Comparison of ENCODE assay signal across 12 cellular contexts in the genomic region with DNA sequence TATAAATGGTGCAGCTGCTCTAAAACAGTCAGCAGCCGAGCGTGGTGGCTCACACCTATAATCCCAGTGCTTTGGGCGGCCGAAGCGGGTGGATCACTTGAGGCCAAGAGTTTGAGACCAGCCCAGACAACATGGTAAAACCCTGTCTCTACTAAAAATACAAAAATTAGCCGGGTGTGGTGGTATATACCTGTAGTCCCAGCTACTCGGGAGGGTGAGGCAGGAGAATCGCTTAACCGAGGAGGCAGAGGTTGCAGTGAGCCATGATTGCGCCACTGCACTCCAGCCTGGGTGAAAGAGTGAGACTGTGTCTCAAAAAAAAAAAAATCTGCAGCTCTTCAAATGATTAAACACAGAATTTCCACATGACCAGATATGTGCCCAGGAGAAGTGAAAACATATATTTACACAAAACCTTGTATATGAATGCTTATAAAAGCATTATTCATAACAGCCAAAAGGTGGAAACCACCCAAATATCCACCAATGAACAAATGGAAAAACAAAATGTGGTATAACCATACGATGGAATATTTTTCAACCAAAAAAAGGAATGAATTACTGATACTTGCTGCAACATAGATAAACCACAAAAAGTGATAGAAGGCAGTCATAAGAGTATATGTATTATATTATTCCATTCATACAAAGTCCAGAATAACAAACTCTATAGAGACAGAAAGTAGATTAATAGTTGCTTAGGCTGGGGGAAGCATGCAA. TPM values are rescaled to one million over a fixed set of nuclear protein-coding genes. Genes with fewer than 3 reads are reported as not detected.
A peak's percentile ranks its signal among the peaks of the same experiment; 100 is the strongest.
DNase-seq lines count a peak whose midpoint lies in the region; ATAC-seq and TF ChIP-seq lines count a peak whose summit lies in the region.
"Had no signal": no experiment of that assay in that cellular context is flagged by ENCODE, and none has a peak within 500 bp of the region (broad histone marks: within the 10 kb centered on the region; RNA-seq: fewer than 3 reads in every experiment).

No MANE protein-coding gene starts in this region.

- H3K4me3 ChIP-seq in GM12864 (ENCODE audit: low read depth, low read length), result peak overlapping the region; percentile 45
- H3K4me3 ChIP-seq in aorta (ENCODE audit: low read length in 2 of 2), result no peak overlapping the region
- H3K4me3 ChIP-seq in mesendoderm (ENCODE audit: low read length), result no peak overlapping the region
- H3K4me3 ChIP-seq: adrenal gland had no signal

- H3K23ac ChIP-seq in mesendoderm (ENCODE audit: low read length), result no peak overlapping the region

- H3K27me3 ChIP-seq in aorta (ENCODE audit: control insufficient read depth in 1 of 2, insufficient read depth in 2 of 2, low read length in 1 of 2), result no peaks in the 10 kb centered on the region
- H3K27me3 ChIP-seq in mesendoderm (ENCODE audit: insufficient read depth, low read length, poor library complexity), result no peaks in the 10 kb centered on the region
- H3K27me3 ChIP-seq: adrenal gland had no signal

- H3K27ac ChIP-seq in aorta (ENCODE audit: low read depth in 1 of 2, low read length in 2 of 2), result no peak overlapping the region
- no peak overlapping the region for H3K27ac ChIP-seq in mesendoderm (ENCODE audit: low read depth, low read length)

- WGBS in aorta, 2 donors, result 93 to 95% methylated on average over 11 of the region's 11 CpGs
- no CpG with 5 or more reads among the region's 11 CpGs for WGBS in mesendoderm (ENCODE audit: extremely low coverage, insufficient coverage, low lambda C conversion rate)

- peaks cover 2% of the 10 kb centered on the region for H3K79me1 ChIP-seq in mesendoderm (ENCODE audit: low read length)

- peaks cover under 1% of the 10 kb centered on the region for H3K9me3 Mint-ChIP-seq in T-helper 2 cell treated with Interferon-gamma antibody and Interleukin-4, amounts not matched to agents 5 μg/mL and 100 μg/mL, for 36 hours

- intact Hi-C loops in aorta (cut with DNase I), result no loop called here
- intact Hi-C loops in Right ventricle myocardium inferior (cut with DNase I), result no loop called here

- H3K27me3 Mint-ChIP-seq in T-helper 2 cell treated with Interferon-gamma antibody and Interleukin-4, amounts not matched to agents 5 μg/mL and 100 μg/mL, for 36 hours (ENCODE audit: low read depth), result no peaks in the 10 kb centered on the region

- no peak for DNase-seq in GM12864 (ENCODE audit: low read depth)
- DNase-seq in activated T-helper 9 cell treated with anti-CD3 and anti-CD28 coated beads, Interleukin-2, amount 50 U/mL, for 16 hours (ENCODE audit: low read depth), result peak; percentile 24
- DNase-seq in aorta, result no peak
- DNase-seq in Right ventricle myocardium inferior (ENCODE audit: missing footprints), result no peak
- DNase-seq in T-helper 2 cell treated with Interferon-gamma antibody and Interleukin-4, amounts not matched to agents 5 μg/mL and 100 μg/mL, for 36 hours (ENCODE audit: low spot score), result no peak
- DNase-seq in mesendoderm, result no peak
- DNase-seq: erythroblast, KBM-7, SW 1271 had no signal

- H3K27ac Mint-ChIP-seq in T-helper 2 cell treated with Interferon-gamma antibody and Interleukin-4, amounts not matched to agents 5 μg/mL and 100 μg/mL, for 36 hours, result no peak overlapping the region

- no peak overlapping the region for H3K9ac ChIP-seq in mesendoderm (ENCODE audit: low read length)

- peaks cover 5% of the 10 kb centered on the region for H3K79me2 ChIP-seq in mesendoderm (ENCODE audit: control insufficient read depth, insufficient read depth, low read length)

- ATAC-seq in GM18909 (IDR thresholded peaks at IDR 0.05; ENCODE audit: poor library complexity, unreplicated experiment) (peak; percentile 48), HG03066 (IDR thresholded peaks at IDR 0.05; ENCODE audit: low read depth, unreplicated experiment) (peak; percentile 46), aorta (ENCODE audit: low FRiP score) (no peak), Right ventricle myocardium inferior (no peak)

- no peak overlapping the region for H2BK120ac ChIP-seq in mesendoderm (ENCODE audit: low read depth, low read length)

- no peak overlapping the region for H2BK5ac ChIP-seq in mesendoderm (ENCODE audit: low read length)

- no peak for TF ChIP-seq CTCF in GM12864 (IDR thresholded peaks at IDR 0.05; ENCODE audit: low read depth, low read length, missing control alignments)

- peaks cover 43% of the 10 kb centered on the region for H3K36me3 Mint-ChIP-seq in T-helper 2 cell treated with Interferon-gamma antibody and Interleukin-4, amounts not matched to agents 5 μg/mL and 100 μg/mL, for 36 hours (ENCODE audit: low read depth)

- no peak overlapping the region for H3K4me2 ChIP-seq in mesendoderm (ENCODE audit: low read length)

- no peak overlapping the region for H2AK5ac ChIP-seq in mesendoderm (ENCODE audit: low read length)

- no peak overlapping the region for H3K4ac ChIP-seq in mesendoderm (ENCODE audit: low read depth, low read length)

- H3K4me1 ChIP-seq in aorta (ENCODE audit: control insufficient read depth in 1 of 2, insufficient read depth in 2 of 2, low read length in 2 of 2) (no peaks in the 10 kb centered on the region), mesendoderm (ENCODE audit: control insufficient read depth, low read depth, low read length) (no peaks in the 10 kb centered on the region)

- no peak overlapping the region for H3K4me3 Mint-ChIP-seq in T-helper 2 cell treated with Interferon-gamma antibody and Interleukin-4, amounts not matched to agents 5 μg/mL and 100 μg/mL, for 36 hours

- peaks cover 2% of the 10 kb centered on the region for H3K9me3 ChIP-seq in aorta (ENCODE audit: control insufficient read depth, low read length)
- H3K9me3 ChIP-seq: adrenal gland had no signal

- no peak overlapping the region for H3K18ac ChIP-seq in mesendoderm (ENCODE audit: low read length)

- no peak overlapping the region for H4K5ac ChIP-seq in mesendoderm (ENCODE audit: low read length)

- no peak overlapping the region for H4K8ac ChIP-seq in mesendoderm (ENCODE audit: low read depth, low read length)

- no peak overlapping the region for H3K56ac ChIP-seq in mesendoderm (ENCODE audit: low read length)

- H3K4me1 Mint-ChIP-seq in T-helper 2 cell treated with Interferon-gamma antibody and Interleukin-4, amounts not matched to agents 5 μg/mL and 100 μg/mL, for 36 hours (ENCODE audit: low read depth), result peaks cover 9% of the 10 kb centered on the region

- H3K36me3 ChIP-seq in aorta (ENCODE audit: control insufficient read depth in 1 of 2, insufficient read depth in 2 of 2, low read length in 1 of 2) (no peaks in the 10 kb centered on the region), mesendoderm (ENCODE audit: control insufficient read depth, insufficient read depth, low read length) (no peaks in the 10 kb centered on the region)
- H3K36me3 ChIP-seq: adrenal gland had no signal

- no peak overlapping the region for H2BK15ac ChIP-seq in mesendoderm (replicated peaks; ENCODE audit: low read depth)

RNA-seq across cellular contexts. Expression of a gene that starts 14.1 kb away (rescaled TPM):
- total RNA-seq in aorta (100 to 1,000 TPM; 101 to 121 TPM), Right ventricle myocardium inferior (66.1 TPM)
- polyA plus RNA-seq in aorta, result 10 to 100 TPM; 24.8 to 38.3 TPM
- 28.0 TPM for polyA plus RNA-seq in mesendoderm (2013, experiment 1 of 2)
- polyA plus RNA-seq in mesendoderm (2013, experiment 2 of 2), result 29.8 TPM

Comparison
In these comparisons a context has a peak if more than half of its experiments do, and no peak if none do; other contexts are left out.
1. ATAC-seq: peak in GM18909 (single experiment) and HG03066 (single experiment); none in aorta (single experiment) and Right ventricle myocardium inferior (single experiment).